Comparison of ENCODE assay signal across 9 cellular contexts in genomic region chr11:20158597-20159257, GRCh38. TPM values are rescaled to one million over a fixed set of nuclear protein-coding genes. Genes with fewer than 3 reads are reported as not detected.
DNase-seq lines count a peak whose midpoint lies in the region; ATAC-seq lines count a peak whose summit lies in the region.
"Had no signal": no experiment of that assay in that cellular context is flagged by ENCODE, and none has a peak within 500 bp of the region (broad histone marks: within the 10 kb centered on the region; RNA-seq: fewer than 3 reads in every experiment).

No MANE protein-coding gene starts in this region.

- no peak overlapping the region for H3K4me3 ChIP-seq in trophoblast cell (ENCODE audit: low read depth, low read length)
- no peak overlapping the region for H3K4me3 ChIP-seq in effector memory CD4-positive, alpha-beta T cell (ENCODE audit: insufficient read depth, low read depth, low read length, poor library complexity, severe bottlenecking)

- no peak overlapping the region for H3K4ac ChIP-seq in trophoblast cell (ENCODE audit: low read depth, low read length)

- H3K27ac Mint-ChIP-seq in T-helper 17 cell, result peak overlapping the region; percentile 44

- no peak overlapping the region for H4K12ac ChIP-seq in trophoblast cell (ENCODE audit: low read depth, low read length)

- H2BK5ac ChIP-seq in trophoblast cell (ENCODE audit: low read depth, low read length, poor library complexity), result no peak overlapping the region

- H3K23ac ChIP-seq in trophoblast cell (ENCODE audit: low read length), result no peak overlapping the region

- no peak overlapping the region for H3K27ac ChIP-seq in trophoblast cell (ENCODE audit: low read depth, low read length)
- no peak overlapping the region for H3K27ac ChIP-seq in effector memory CD4-positive, alpha-beta T cell (ENCODE audit: insufficient read depth, low read length, poor library complexity, severe bottlenecking)

- no peak overlapping the region for H4K8ac ChIP-seq in trophoblast cell (ENCODE audit: low read depth, low read length)

- H3K9me3 ChIP-seq in T-helper 17 cell (ENCODE audit: control insufficient read depth, low read length, poor library complexity, severe bottlenecking) (peaks cover 6% of the 10 kb centered on the region), trophoblast cell (ENCODE audit: insufficient read depth, low read depth, low read length) (peaks cover 11% of the 10 kb centered on the region)
- H3K9me3 ChIP-seq in effector memory CD4-positive, alpha-beta T cell (ENCODE audit: control insufficient read depth, low read length), result no peaks in the 10 kb centered on the region

- H3K18ac ChIP-seq in trophoblast cell (ENCODE audit: low read length), result no peak overlapping the region

- peaks cover 11 to 23% of the 10 kb centered on the region in 2 experiments for H3K4me1 ChIP-seq in trophoblast cell (ENCODE audit: control insufficient read depth in 1 of 2, insufficient read depth in 2 of 2, low read length in 2 of 2)
- peaks cover 25% of the 10 kb centered on the region for H3K4me1 ChIP-seq in effector memory CD4-positive, alpha-beta T cell (ENCODE audit: control insufficient read depth, insufficient read depth, low read length, poor library complexity, severe bottlenecking)

- no CpG with 5 or more reads among the region's 33 CpGs for WGBS in trophoblast cell (ENCODE audit: extremely low coverage, insufficient coverage, insufficient read length)

- DNase-seq in HCEC 1CT (peak; percentile 24), T-helper 17 cell (no peak), foreskin melanocyte (peak; percentile 53), trophoblast cell (peak; percentile 46 to 76), DMS114 treated with DMSO at 0.1 percent for 48 hours (lab: John Stamatoyannopoulos, UW; ENCODE audit: unreplicated experiment) (no peak), COR-L47 (lab: John Stamatoyannopoulos, UW) (no peak), T-helper 9 cell (no peak)
- no peak for DNase-seq in effector memory CD4-positive, alpha-beta T cell

- H4K91ac ChIP-seq in trophoblast cell (ENCODE audit: low read depth, low read length), result no peak overlapping the region

- ATAC-seq in T-helper 17 cell, result no peak

- no peak overlapping the region for H2AFZ ChIP-seq in trophoblast cell (ENCODE audit: insufficient read depth, low read length, poor library complexity)

- H3K79me2 ChIP-seq in trophoblast cell (ENCODE audit: control insufficient read depth, insufficient read depth, low read length, poor library complexity), result no peaks in the 10 kb centered on the region

- H3K36me3 ChIP-seq in trophoblast cell (ENCODE audit: control insufficient read depth in 1 of 2, insufficient read depth in 2 of 2, low read length in 2 of 2), result no peaks in the 10 kb centered on the region
- H3K36me3 ChIP-seq in effector memory CD4-positive, alpha-beta T cell (ENCODE audit: control insufficient read depth, insufficient read depth, low read length), result no peaks in the 10 kb centered on the region

- no peak overlapping the region for H3K14ac ChIP-seq in trophoblast cell (ENCODE audit: low read length)

- H3K79me1 ChIP-seq in trophoblast cell (ENCODE audit: low read length), result no peaks in the 10 kb centered on the region

- H3K27me3 Mint-ChIP-seq in T-helper 17 cell, result peaks cover 59% of the 10 kb centered on the region

- H3K36me3 Mint-ChIP-seq in T-helper 17 cell (ENCODE audit: low read depth), result peaks cover 6% of the 10 kb centered on the region

- H2BK12ac ChIP-seq in trophoblast cell (ENCODE audit: low read length), result no peak overlapping the region

- peaks cover 23% of the 10 kb centered on the region for H3K4me1 Mint-ChIP-seq in T-helper 17 cell

- H3K27me3 ChIP-seq in trophoblast cell (ENCODE audit: insufficient read depth, low read length), result peaks cover 71% of the 10 kb centered on the region
- H3K27me3 ChIP-seq in effector memory CD4-positive, alpha-beta T cell (replicated peaks; ENCODE audit: control insufficient read depth, insufficient read depth, low read length, poor library complexity, severe bottlenecking), result peaks cover 57% of the 10 kb centered on the region

- no peak overlapping the region for H3K9ac ChIP-seq in trophoblast cell (ENCODE audit: low read length)

- H2BK120ac ChIP-seq in trophoblast cell (ENCODE audit: insufficient read depth, low read length, poor library complexity), result no peak overlapping the region

- no peak overlapping the region for H3K4me2 ChIP-seq in trophoblast cell (ENCODE audit: low read length)

- peak overlapping the region; percentile 13 for H3K4me3 Mint-ChIP-seq in T-helper 17 cell

- no peak overlapping the region for H2AK5ac ChIP-seq in trophoblast cell (ENCODE audit: low read length)

RNA-seq across cellular contexts. Expression of gene DBX1, which starts 1.5 kb away (rescaled TPM):
- not detected for total RNA-seq in T-helper 17 cell
- not detected in 2 replicates for polyA plus RNA-seq in trophoblast cell (2013)
- polyA plus RNA-seq: keratinocyte had no signal

Comparison
In these comparisons a context has a peak if more than half of its experiments do, and no peak if none do; other contexts are left out.
1. DNase-seq: peak in HCEC 1CT (single experiment), foreskin melanocyte (single experiment) and trophoblast cell (2 of 2); none in T-helper 17 cell (0 of 3), DMS114 treated with DMSO at 0.1 percent for 48 hours (single experiment), COR-L47 (single experiment), effector memory CD4-positive, alpha-beta T cell (0 of 3) and T-helper 9 cell (single experiment).